In genomic region chr18:37253424-37254255, GRCh38 we compare ENCODE assay signal across 8 cellular contexts.
DNase-seq lines count a peak whose midpoint lies in the region; TF ChIP-seq lines count a peak whose summit lies in the region.

No MANE protein-coding gene starts in this region.

- no peak for TF ChIP-seq CTCF in MM.1S (IDR thresholded peaks at IDR 0.05; ENCODE audit: low read length)
- no peak for TF ChIP-seq CTCF in CD14-positive monocyte (IDR thresholded peaks at IDR 0.05)

- TF ChIP-seq POLR2A in erythroblast (IDR thresholded peaks at IDR 0.05; ENCODE audit: low read length) = no peak

- H3K4me2 ChIP-seq in MM.1S (ENCODE audit: low read depth, low read length) = peak overlapping the region; percentile 57; the same call in 1 of the 2 replicates

- no peaks in the 10 kb centered on the region for H4K20me1 ChIP-seq in MM.1S (ENCODE audit: insufficient read depth, low read length)

- H3K27ac ChIP-seq in MM.1S (ENCODE audit: low read length) = no peak overlapping the region

- peaks cover 0 to 3% of the 10 kb centered on the region in 2 donors for H3K36me3 Mint-ChIP-seq in CD14-positive monocyte
- H3K36me3 Mint-ChIP-seq in activated CD4-positive, alpha-beta memory T cell treated with anti-CD3 and anti-CD28 coated beads for 36 hours = no peaks in the 10 kb centered on the region

- H3F3A ChIP-seq in MM.1S (ENCODE audit: insufficient read depth, low read length) = no peaks in the 10 kb centered on the region

- no peaks in the 10 kb centered on the region for H3K4me1 ChIP-seq in MM.1S (ENCODE audit: low read length)

- no peaks in the 10 kb centered on the region for H3K36me3 ChIP-seq in MM.1S (replicated peaks; ENCODE audit: insufficient read depth, low read length)

- H3K27me3 ChIP-seq in MM.1S (replicated peaks; ENCODE audit: insufficient read depth, low read length) = no peaks in the 10 kb centered on the region; the same call in 1 of the 2 replicates

- H3K4me1 Mint-ChIP-seq in CD14-positive monocyte = peaks cover 2% of the 10 kb centered on the region
- H3K4me1 Mint-ChIP-seq in activated CD4-positive, alpha-beta memory T cell treated with anti-CD3 and anti-CD28 coated beads for 36 hours (ENCODE audit: low read depth) = peaks cover 4% of the 10 kb centered on the region

- no peaks in the 10 kb centered on the region for H3K9me2 ChIP-seq in MM.1S (replicated peaks; ENCODE audit: insufficient read depth, low read length)

- peak overlapping the region; percentile 39; the same call in 1 of the 2 replicates for H3K4me3 ChIP-seq in MM.1S (ENCODE audit: low read length)

- no peak overlapping the region for H3K9ac ChIP-seq in MM.1S (ENCODE audit: low read length)

- H3K79me2 ChIP-seq in MM.1S (ENCODE audit: low read length) = no peaks in the 10 kb centered on the region

- intact Hi-C loops in posterior vena cava (cut with DNase I) = no loop called here
- intact Hi-C loops in CD14-positive monocyte (cut with micrococcal nuclease) = no loop called here
- intact Hi-C loops in activated CD4-positive, alpha-beta memory T cell treated with anti-CD3 and anti-CD28 coated beads for 36 hours (cut with micrococcal nuclease) = no loop called here

- in situ Hi-C loops in ACHN (cut with HindIII; ENCODE audit: low pct_ligation_motif_present, low pct_unique_long_range_greater_than_20kb, low sequenced_read_pairs) = no loop called here

- no peak overlapping the region for H2AFZ ChIP-seq in MM.1S (ENCODE audit: low read length)

- peak overlapping the region in 1 of 2 donors; percentile 63 for H3K4me3 Mint-ChIP-seq in CD14-positive monocyte
- no peak overlapping the region for H3K4me3 Mint-ChIP-seq in activated CD4-positive, alpha-beta memory T cell treated with anti-CD3 and anti-CD28 coated beads for 36 hours

- POLR2A ChIA-PET in activated CD4-positive, alpha-beta memory T cell treated with anti-CD3 and anti-CD28 coated beads for 36 hours (lab: Charles Lee) = no interaction called here

- H3K9me3 ChIP-seq in MM.1S (replicated peaks; ENCODE audit: insufficient read depth, low read length) = no peaks in the 10 kb centered on the region

- H3K9me3 Mint-ChIP-seq in CD14-positive monocyte = peaks cover 0 to 13% (median 3%) of the 10 kb centered on the region in 7 donors
- H3K9me3 Mint-ChIP-seq in activated CD4-positive, alpha-beta memory T cell treated with anti-CD3 and anti-CD28 coated beads for 36 hours = no peaks in the 10 kb centered on the region

- DNase-seq in GM03348 (ENCODE audit: low spot score) (peak; percentile 77), MM.1S (peak; percentile 50), erythroblast (lab: John Stamatoyannopoulos, UW) (peak; percentile 21 to 22), posterior vena cava (ENCODE audit: low spot score) (peak; percentile 64), COLO829 (ENCODE audit: low spot score) (no peak), CD14-positive monocyte (ENCODE audit: low spot score) (no peak), ACHN (no peak)
- DNase-seq in activated CD4-positive, alpha-beta memory T cell treated with anti-CD3 and anti-CD28 coated beads for 36 hours = no peak

- H3K27me3 Mint-ChIP-seq in CD14-positive monocyte (ENCODE audit: low read depth in 3 of 3) = peaks cover 46 to 62% (median 49%) of the 10 kb centered on the region in 3 donors
- peaks cover 59% of the 10 kb centered on the region for H3K27me3 Mint-ChIP-seq in activated CD4-positive, alpha-beta memory T cell treated with anti-CD3 and anti-CD28 coated beads for 36 hours

- H3K27ac Mint-ChIP-seq in CD14-positive monocyte = no peak overlapping the region
- no peak overlapping the region for H3K27ac Mint-ChIP-seq in activated CD4-positive, alpha-beta memory T cell treated with anti-CD3 and anti-CD28 coated beads for 36 hours

- CTCF ChIA-PET in activated CD4-positive, alpha-beta memory T cell treated with anti-CD3 and anti-CD28 coated beads for 36 hours (lab: Charles Lee) = no interaction called here

Comparison
In these comparisons a context has a peak if more than half of its experiments do, and no peak if none do; other contexts are left out.
1. DNase-seq: peak in GM03348 (single experiment), MM.1S (single experiment), erythroblast (2 of 2) and posterior vena cava (single experiment); none in COLO829 (single experiment), CD14-positive monocyte (single experiment), activated CD4-positive, alpha-beta memory T cell treated with anti-CD3 and anti-CD28 coated beads for 36 hours (single experiment) and ACHN (single experiment).